Comparison of ENCODE assay signal across 12 cellular contexts in genomic region chr2:43707255-43707654, GRCh38. TPM values are rescaled to one million over a fixed set of nuclear protein-coding genes. Genes with fewer than 3 reads are reported as not detected.
A peak's percentile ranks its signal among the peaks of the same experiment; 100 is the strongest.
DNase-seq lines count a peak whose midpoint lies in the region; ATAC-seq and TF ChIP-seq lines count a peak whose summit lies in the region.
"Had no signal": no experiment of that assay in that cellular context is flagged by ENCODE, and none has a peak within 500 bp of the region (broad histone marks: within the 10 kb centered on the region; RNA-seq: fewer than 3 reads in every experiment).

No MANE protein-coding gene starts in this region.

- no peaks in the 10 kb centered on the region for H3K4me1 Mint-ChIP-seq in activated CD8-positive, alpha-beta T cell treated with anti-CD3 and anti-CD28 coated beads, Interleukin-2, amount 10 ng/mL, durations not matched to agents 7 days and 5 days (ENCODE audit: low read depth)

- intact Hi-C loops in left cardiac atrium (cut with DNase I) = no loop called here

- H3K27ac Mint-ChIP-seq in activated CD8-positive, alpha-beta T cell treated with anti-CD3 and anti-CD28 coated beads, Interleukin-2, amount 10 ng/mL, durations not matched to agents 7 days and 5 days = no peak overlapping the region

- no peaks in the 10 kb centered on the region for H3K9me3 Mint-ChIP-seq in activated CD8-positive, alpha-beta T cell treated with anti-CD3 and anti-CD28 coated beads, Interleukin-2, amount 10 ng/mL, durations not matched to agents 7 days and 5 days (ENCODE audit: insufficient read depth)

- POLR2A ChIA-PET in HEK293T (lab: Yijun Ruan, JAX) = no interaction called here
- POLR2A ChIA-PET in activated CD8-positive, alpha-beta T cell treated with anti-CD3 and anti-CD28 coated beads, Interleukin-2, amount 10 ng/mL, durations not matched to agents 7 days and 5 days (lab: Charles Lee) = no interaction called here

- peak; percentile 6 for DNase-seq in G401 (ENCODE audit: low spot score)
- DNase-seq in left cardiac atrium = peak; percentile 72
- peak; percentile 65 for DNase-seq in skeletal muscle cell (ENCODE audit: low read depth)
- no peak for DNase-seq in HEK293T (ENCODE audit: extremely low spot score)
- no peak for DNase-seq in activated CD8-positive, alpha-beta T cell treated with anti-CD3 and anti-CD28 coated beads, Interleukin-2, amount 10 ng/mL, durations not matched to agents 7 days and 5 days
- no peak for DNase-seq in dedifferentiated amniotic fluid mesenchymal stem cell (ENCODE audit: extremely low spot score)
- DNase-seq: activated T-cell treated with anti-CD3 and anti-CD28 coated beads for 4 hours, DND-41, NCI-H1436 had no signal

- ATAC-seq in SK-N-SH treated with all-trans-retinoic acid at 6 μM for 48 hours = peak; percentile 97
- peak; percentile 84 to 99 for ATAC-seq in left cardiac atrium
- ATAC-seq in activated CD8-positive, alpha-beta T cell treated with anti-CD3 and anti-CD28 coated beads, Interleukin-2, amount 10 ng/mL, durations not matched to agents 7 days and 5 days = no peak
- ATAC-seq in HG02642 (IDR thresholded peaks at IDR 0.05; ENCODE audit: poor library complexity, unreplicated experiment) = no peak

- H3K4me3 ChIP-seq in skeletal muscle cell (ENCODE audit: low read depth, low read length) = no peak overlapping the region
- H3K4me3 ChIP-seq: SK-N-MC had no signal

- peaks cover 11% of the 10 kb centered on the region for H3K27me3 Mint-ChIP-seq in activated CD8-positive, alpha-beta T cell treated with anti-CD3 and anti-CD28 coated beads, Interleukin-2, amount 10 ng/mL, durations not matched to agents 7 days and 5 days (ENCODE audit: low read depth)

- no peak overlapping the region for H3K4me3 Mint-ChIP-seq in activated CD8-positive, alpha-beta T cell treated with anti-CD3 and anti-CD28 coated beads, Interleukin-2, amount 10 ng/mL, durations not matched to agents 7 days and 5 days

- no peaks in the 10 kb centered on the region for H3K36me3 Mint-ChIP-seq in activated CD8-positive, alpha-beta T cell treated with anti-CD3 and anti-CD28 coated beads, Interleukin-2, amount 10 ng/mL, durations not matched to agents 7 days and 5 days (ENCODE audit: low read depth)

- CTCF ChIA-PET in HEK293T (lab: Yijun Ruan, JAX) = no interaction called here
- CTCF ChIA-PET in activated CD8-positive, alpha-beta T cell treated with anti-CD3 and anti-CD28 coated beads, Interleukin-2, amount 10 ng/mL, durations not matched to agents 7 days and 5 days (lab: Charles Lee) = no interaction called here

- in situ Hi-C loops in G401 (cut with HindIII; ENCODE audit: low sequenced_read_pairs) = no loop called here

TF ChIP-seq in SK-N-SH treated with all-trans-retinoic acid at 6 μM for 48 hours, 23 proteins besides CTCF, POLR2A, EP300 and RAD21:
- TF ChIP-seq, protein P1, sequence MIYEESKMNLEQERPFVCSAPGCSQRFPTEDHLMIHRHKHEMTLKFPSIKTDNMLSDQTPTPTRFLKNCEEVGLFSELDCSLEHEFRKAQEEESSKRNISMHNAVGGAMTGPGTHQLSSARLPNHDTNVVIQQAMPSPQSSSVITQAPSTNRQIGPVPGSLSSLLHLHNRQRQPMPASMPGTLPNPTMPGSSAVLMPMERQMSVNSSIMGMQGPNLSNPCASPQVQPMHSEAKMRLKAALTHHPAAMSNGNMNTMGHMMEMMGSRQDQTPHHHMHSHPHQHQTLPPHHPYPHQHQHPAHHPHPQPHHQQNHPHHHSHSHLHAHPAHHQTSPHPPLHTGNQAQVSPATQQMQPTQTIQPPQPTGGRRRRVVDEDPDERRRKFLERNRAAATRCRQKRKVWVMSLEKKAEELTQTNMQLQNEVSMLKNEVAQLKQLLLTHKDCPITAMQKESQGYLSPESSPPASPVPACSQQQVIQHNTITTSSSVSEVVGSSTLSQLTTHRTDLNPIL (CRISPR knock-in tag; IDR thresholded peaks at IDR 0.05; ENCODE audit: low read depth) = no peak
- peak; percentile 88 for TF ChIP-seq ZNF70 (CRISPR knock-in tag; IDR thresholded peaks at IDR 0.05)

TF ChIP-seq in HEK293T, 16 proteins besides CTCF, POLR2A, EP300 and RAD21:
- TF ChIP-seq ELF4 (IDR thresholded peaks at IDR 0.05) = no peak
- TF ChIP-seq FOXK2 (IDR thresholded peaks at IDR 0.05) = no peak
- TF ChIP-seq FOXA1 (IDR thresholded peaks at IDR 0.05) = no peak
- TF ChIP-seq NFRKB (IDR thresholded peaks at IDR 0.05) = no peak
- TF ChIP-seq L3MBTL2 (conservative IDR thresholded peaks at IDR 0.05) = no peak
- TF ChIP-seq ZNF384 (IDR thresholded peaks at IDR 0.05) = no peak
- no peak for TF ChIP-seq SUZ12 (IDR thresholded peaks at IDR 0.05)
- TF ChIP-seq BHLHE40 (IDR thresholded peaks at IDR 0.05; ENCODE audit: borderline replicate concordance) = no peak
- TF ChIP-seq ARNT (IDR thresholded peaks at IDR 0.05) = no peak
- no peak for TF ChIP-seq HDGF (IDR thresholded peaks at IDR 0.05; ENCODE audit: borderline replicate concordance)
- no peak for TF ChIP-seq CTBP1 (IDR thresholded peaks at IDR 0.05; ENCODE audit: borderline replicate concordance)
- TF ChIP-seq FOXM1 (IDR thresholded peaks at IDR 0.05; ENCODE audit: borderline replicate concordance) = no peak
- TF ChIP-seq, protein P2, sequence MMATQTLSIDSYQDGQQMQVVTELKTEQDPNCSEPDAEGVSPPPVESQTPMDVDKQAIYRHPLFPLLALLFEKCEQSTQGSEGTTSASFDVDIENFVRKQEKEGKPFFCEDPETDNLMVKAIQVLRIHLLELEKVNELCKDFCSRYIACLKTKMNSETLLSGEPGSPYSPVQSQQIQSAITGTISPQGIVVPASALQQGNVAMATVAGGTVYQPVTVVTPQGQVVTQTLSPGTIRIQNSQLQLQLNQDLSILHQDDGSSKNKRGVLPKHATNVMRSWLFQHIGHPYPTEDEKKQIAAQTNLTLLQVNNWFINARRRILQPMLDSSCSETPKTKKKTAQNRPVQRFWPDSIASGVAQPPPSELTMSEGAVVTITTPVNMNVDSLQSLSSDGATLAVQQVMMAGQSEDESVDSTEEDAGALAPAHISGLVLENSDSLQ (IDR thresholded peaks at IDR 0.05) = no peak
- no peak for TF ChIP-seq TARDBP (IDR thresholded peaks at IDR 0.05)
- no peak for TF ChIP-seq LEF1 (IDR thresholded peaks at IDR 0.05; ENCODE audit: borderline replicate concordance)
- no peak for TF ChIP-seq SP1 (IDR thresholded peaks at IDR 0.05)
TF ChIP-seq in HEK293T: peak in this region for 0.

RNA-seq across cellular contexts. Expression of gene C1GALT1C1L, which starts 31.0 kb away (rescaled TPM):
- total RNA-seq in G401 (2014; rRNA removed; shearing (Covaris generic)) = not detected in 2 replicates
- total RNA-seq in left cardiac atrium = 1 to 10 TPM; 2.7 to 2.8 TPM
- not detected for total RNA-seq in activated CD8-positive, alpha-beta T cell treated with anti-CD3 and anti-CD28 coated beads, Interleukin-2, amount 10 ng/mL, durations not matched to agents 7 days and 5 days

Comparison
In these comparisons a context has a peak if more than half of its experiments do, and no peak if none do; other contexts are left out.
1. DNase-seq: peak in G401 (single experiment), left cardiac atrium (single experiment) and skeletal muscle cell (single experiment); none in HEK293T (single experiment), activated CD8-positive, alpha-beta T cell treated with anti-CD3 and anti-CD28 coated beads, Interleukin-2, amount 10 ng/mL, durations not matched to agents 7 days and 5 days (single experiment) and dedifferentiated amniotic fluid mesenchymal stem cell (single experiment).
2. ATAC-seq: peak in SK-N-SH treated with all-trans-retinoic acid at 6 μM for 48 hours (single experiment) and left cardiac atrium (2 of 2); none in activated CD8-positive, alpha-beta T cell treated with anti-CD3 and anti-CD28 coated beads, Interleukin-2, amount 10 ng/mL, durations not matched to agents 7 days and 5 days (single experiment) and HG02642 (single experiment).